ENCODE assay signal across 8 cellular contexts in the genomic region with DNA sequence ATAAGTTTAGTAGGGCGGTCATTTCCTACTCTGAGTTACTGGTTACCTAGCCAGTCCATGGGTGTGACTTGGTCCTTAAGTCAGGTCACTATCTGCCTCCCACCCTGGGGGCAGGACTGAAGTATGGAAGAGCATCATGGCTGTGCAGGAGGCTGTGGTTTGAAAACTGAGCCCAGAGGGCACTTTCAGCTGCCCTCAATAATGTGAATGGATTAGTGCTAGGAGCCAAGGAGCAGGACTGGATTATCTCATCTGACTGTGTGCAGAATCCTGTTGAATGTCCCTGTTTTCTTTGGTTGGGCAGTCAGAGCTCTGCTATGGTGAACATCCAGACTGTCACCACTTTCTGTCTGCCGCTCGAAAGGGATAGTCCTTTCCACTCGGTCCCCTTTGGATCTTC. TPM values are rescaled to one million over a fixed set of nuclear protein-coding genes. Genes with fewer than 3 reads are reported as not detected.
A peak's percentile ranks its signal among the peaks of the same experiment; 100 is the strongest.
DNase-seq lines count a peak whose midpoint lies in the region; ATAC-seq and TF ChIP-seq lines count a peak whose summit lies in the region.

No MANE protein-coding gene starts in this region.

- DNase-seq in Daoy (ENCODE audit: low read depth), result peak; percentile 6
- peak; percentile 4 for DNase-seq in NCI-H82 treated with DMSO at 0.1 percent for 48 hours (lab: John Stamatoyannopoulos, UW; ENCODE audit: unreplicated experiment)
- DNase-seq in ovary, result no peak
- no peak for DNase-seq in NCI-H1092 treated with DMSO at 0.1 percent for 48 hours (lab: John Stamatoyannopoulos, UW)
- no peak for DNase-seq in adrenal gland

- intact Hi-C loops in ovary (cut with DNase I) (no loop called here), adrenal gland (cut with DNase I) (no loop called here)

- TF ChIP-seq POLR2A in ovary (IDR thresholded peaks at IDR 0.05), result no peak
- no peak for TF ChIP-seq POLR2A in adrenal gland (IDR thresholded peaks at IDR 0.05)

- H3K27ac ChIP-seq in ovary (no peak overlapping the region), adrenal gland (no peak overlapping the region)

- 81 to 90% (median 87%) methylated on average over 4 of the region's 4 CpGs for WGBS in ovary, 3 donors
- WGBS in adrenal gland, 4 donors, result 73 to 85% (median 76%) methylated on average over 4 of the region's 4 CpGs

- H3K4me3 ChIP-seq in endocrine pancreas (ENCODE audit: control insufficient read depth, insufficient read depth, low read length) (peak overlapping the region; percentile 97), ovary (peak overlapping the region; percentile 87), adrenal gland (peak overlapping the region in 1 of 4 donors; percentile 69)

- no peaks in the 10 kb centered on the region for H3K36me3 ChIP-seq in endocrine pancreas (ENCODE audit: control insufficient read depth, insufficient read depth, low read length)
- H3K36me3 ChIP-seq in ovary, result no peaks in the 10 kb centered on the region
- H3K36me3 ChIP-seq in adrenal gland (replicated peaks in 1 of 2), result no peaks in the 10 kb centered on the region

- peak overlapping the region; percentile 92 for H3K9ac ChIP-seq in endocrine pancreas (ENCODE audit: control insufficient read depth, insufficient read depth, low read length)

- TF ChIP-seq CTCF in ovary (IDR thresholded peaks at IDR 0.05) (no peak), adrenal gland (IDR thresholded peaks at IDR 0.05) (no peak)

- no peaks in the 10 kb centered on the region for H3K9me3 ChIP-seq in endocrine pancreas (ENCODE audit: control insufficient read depth, low read length)
- H3K9me3 ChIP-seq in ovary, result no peaks in the 10 kb centered on the region
- no peaks in the 10 kb centered on the region for H3K9me3 ChIP-seq in adrenal gland (replicated peaks in 1 of 3)

- H3K27me3 ChIP-seq in endocrine pancreas (ENCODE audit: control insufficient read depth, insufficient read depth, low read length), result no peaks in the 10 kb centered on the region
- H3K27me3 ChIP-seq in ovary, result no peaks in the 10 kb centered on the region
- H3K27me3 ChIP-seq in adrenal gland, result no peaks in the 10 kb centered on the region

- no peak for ATAC-seq in activated CD4-positive, CD25-positive, alpha-beta regulatory T cell treated with anti-CD3 and anti-CD28 coated beads, Interleukin-2, amount 50 U/mL, for 24 hours
- ATAC-seq in esophagus mucosa, result no peak

- no peak for TF ChIP-seq EP300 in ovary (IDR thresholded peaks at IDR 0.05)

- peaks cover 27% of the 10 kb centered on the region for H3K4me1 ChIP-seq in endocrine pancreas (ENCODE audit: control insufficient read depth, insufficient read depth, low read length)
- H3K4me1 ChIP-seq in ovary (ENCODE audit: insufficient read depth), result peaks cover 16% of the 10 kb centered on the region
- H3K4me1 ChIP-seq in adrenal gland (replicated peaks in 1 of 2), result peaks cover 24 to 34% of the 10 kb centered on the region in 2 donors

RNA-seq across cellular contexts. Expression of a gene that starts 1.6 kb away (rescaled TPM):
- total RNA-seq in Daoy (2014; rRNA removed; shearing (Covaris generic)), result 20.2 and 21.1 TPM in 2 replicates
- total RNA-seq in ovary, result 10 to 100 TPM; 20.0 to 45.7 (median 37.9) TPM
- 10 to 100 TPM; 19.7 to 43.5 TPM for polyA plus RNA-seq in ovary
- total RNA-seq in adrenal gland, result 10 to 100 TPM; 23.2 to 34.4 (median 27.8) TPM
- 10 to 100 TPM in 1 of 3 donors, 1 to 10 TPM in 2; 5.4 to 29.4 (median 8.4) TPM for polyA plus RNA-seq in adrenal gland
- total RNA-seq in esophagus mucosa, result 14.3 TPM

Comparison
In these comparisons a context has a peak if more than half of its experiments do, and no peak if none do; other contexts are left out.
1. DNase-seq: peak in Daoy (single experiment) and NCI-H82 treated with DMSO at 0.1 percent for 48 hours (single experiment); none in ovary (0 of 5), NCI-H1092 treated with DMSO at 0.1 percent for 48 hours (single experiment) and adrenal gland (0 of 7).